10 cellular contexts compared by ENCODE assay signal in the genomic region with DNA sequence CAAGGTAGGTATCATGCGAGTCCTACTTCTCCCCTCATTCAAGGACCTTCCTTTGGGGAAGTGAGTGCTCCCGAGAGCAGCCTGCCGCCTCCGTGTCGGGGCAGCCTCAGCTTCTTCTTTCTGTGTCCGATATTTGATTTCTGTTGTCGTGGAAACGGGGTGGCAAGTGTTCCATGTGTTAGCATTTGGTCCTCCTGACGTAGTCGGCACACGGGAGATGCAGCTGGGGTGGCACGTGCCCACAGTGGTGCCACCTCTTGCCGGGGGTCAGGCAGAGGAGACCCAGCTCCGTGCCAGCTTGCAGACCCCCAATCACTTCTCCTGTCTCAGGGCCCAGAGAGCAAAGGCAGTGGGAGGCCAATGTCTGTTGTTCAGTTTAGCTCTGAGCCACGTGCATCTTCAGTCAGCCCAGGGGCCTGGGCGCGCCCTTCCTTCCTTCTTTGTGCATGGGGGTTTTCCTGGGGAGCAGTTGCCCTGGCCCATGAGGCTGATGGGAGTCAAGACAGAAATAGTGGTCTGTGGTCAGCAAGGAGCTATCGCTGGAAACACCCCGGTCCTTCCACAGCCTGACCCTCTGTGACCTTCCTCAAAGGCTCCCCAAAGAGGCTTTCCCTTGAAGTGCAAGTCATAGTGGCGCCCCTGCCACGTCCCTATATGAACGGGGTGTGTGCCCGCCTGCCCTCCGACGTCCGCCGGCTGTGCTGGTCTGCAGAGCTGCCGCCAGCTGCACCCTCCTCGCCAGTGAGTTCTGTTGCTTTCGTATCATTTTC. TPM values are rescaled to one million over a fixed set of nuclear protein-coding genes. Genes with fewer than 3 reads are reported as not detected.
DNase-seq lines count a peak whose midpoint lies in the region; ATAC-seq and TF ChIP-seq lines count a peak whose summit lies in the region.
"Had no signal": no experiment of that assay in that cellular context is flagged by ENCODE, and none has a peak within 500 bp of the region (broad histone marks: within the 10 kb centered on the region; RNA-seq: fewer than 3 reads in every experiment).

No MANE protein-coding gene starts in this region.

- H3K36me3 ChIP-seq in DOHH2 (ENCODE audit: control insufficient read depth, low read length) (no peaks in the 10 kb centered on the region), GM23248 (ENCODE audit: low read depth) (no peaks in the 10 kb centered on the region)

- no peak overlapping the region for H3K4me3 Mint-ChIP-seq in activated CD8-positive, alpha-beta T cell treated with anti-CD3 and anti-CD28 coated beads, Interleukin-2, amount 10 ng/mL, durations not matched to agents 7 days and 5 days
- H3K4me3 Mint-ChIP-seq: activated CD4-positive, alpha-beta T cell treated with anti-CD3 and anti-CD28 coated beads for 36 hours had no signal

- no peaks in the 10 kb centered on the region for H3K9me2 ChIP-seq in DOHH2 (replicated peaks; ENCODE audit: control insufficient read depth, low read length)
- H3K9me2 ChIP-seq in GM23248 (ENCODE audit: insufficient read depth) = no peaks in the 10 kb centered on the region

- WGBS in GM23248 (ENCODE audit: low coverage in 1 of 2, low lambda C conversion rate in 2 of 2, missing lambda C conversion rate in 2 of 2), 2 experiments = 81 to 84% methylated on average over 30 of the region's 30 CpGs

- CTCF ChIA-PET in activated CD8-positive, alpha-beta T cell treated with anti-CD3 and anti-CD28 coated beads, Interleukin-2, amount 10 ng/mL, durations not matched to agents 7 days and 5 days (lab: Charles Lee) = interaction anchor here (1.7 to 2.2 kb wide), 2 partner anchors 13 to 75 kb away, joined by 8 to 9 read pairs; no protein-coding TSS in a partner anchor

- in situ Hi-C loops in GM23248 (cut with MboI) = no loop called here

- H3K4me2 ChIP-seq in DOHH2 (ENCODE audit: low read length) (peak overlapping the region; percentile 41), GM23248 (ENCODE audit: unreplicated experiment) (no peak overlapping the region)

- POLR2A ChIA-PET in activated CD8-positive, alpha-beta T cell treated with anti-CD3 and anti-CD28 coated beads, Interleukin-2, amount 10 ng/mL, durations not matched to agents 7 days and 5 days (lab: Charles Lee) = no interaction called here

- no peaks in the 10 kb centered on the region for H3K9me3 Mint-ChIP-seq in activated CD8-positive, alpha-beta T cell treated with anti-CD3 and anti-CD28 coated beads, Interleukin-2, amount 10 ng/mL, durations not matched to agents 7 days and 5 days (ENCODE audit: insufficient read depth)

- H3K27me3 Mint-ChIP-seq in activated CD8-positive, alpha-beta T cell treated with anti-CD3 and anti-CD28 coated beads, Interleukin-2, amount 10 ng/mL, durations not matched to agents 7 days and 5 days (ENCODE audit: low read depth) = peaks cover 4% of the 10 kb centered on the region

- H3K27ac ChIP-seq in DOHH2 (ENCODE audit: low read depth, low read length) (no peak overlapping the region), GM23248 (no peak overlapping the region)

- no peaks in the 10 kb centered on the region for H3K9me3 ChIP-seq in DOHH2 (ENCODE audit: control insufficient read depth, insufficient read depth, low read length)
- no peaks in the 10 kb centered on the region for H3K9me3 ChIP-seq in GM23248 (ENCODE audit: low read depth)

- H3K4me1 ChIP-seq in DOHH2 (ENCODE audit: control insufficient read depth, low read length) (peaks cover 35% of the 10 kb centered on the region), GM23248 (ENCODE audit: insufficient read depth) (no peaks in the 10 kb centered on the region)

- no peak for TF ChIP-seq CTCF in DOHH2 (IDR thresholded peaks at IDR 0.05; ENCODE audit: low read depth, low read length, poor library complexity, severe bottlenecking)

- no peak for DNase-seq in activated CD8-positive, alpha-beta T cell treated with anti-CD3 and anti-CD28 coated beads, Interleukin-2, amount 10 ng/mL, durations not matched to agents 7 days and 5 days
- DNase-seq in mucosa of gallbladder (ENCODE audit: low spot score) (peak; percentile 20), islet precursor cell (no peak), GM23248 (no peak), HT-29 (ENCODE audit: low spot score) (no peak), NCI-H748 (lab: John Stamatoyannopoulos, UW; ENCODE audit: unreplicated experiment) (no peak)
- DNase-seq: activated CD4-positive, alpha-beta T cell treated with anti-CD3 and anti-CD28 coated beads for 36 hours; NCI-H345 had no signal

- no peak overlapping the region for H2AFZ ChIP-seq in GM23248

- H3K4me1 Mint-ChIP-seq in activated CD8-positive, alpha-beta T cell treated with anti-CD3 and anti-CD28 coated beads, Interleukin-2, amount 10 ng/mL, durations not matched to agents 7 days and 5 days (ENCODE audit: low read depth) = peaks cover 16% of the 10 kb centered on the region

- no peaks in the 10 kb centered on the region for H3K79me2 ChIP-seq in DOHH2 (ENCODE audit: control insufficient read depth, low read length)
- peaks cover 98% of the 10 kb centered on the region for H3K79me2 ChIP-seq in GM23248 (ENCODE audit: insufficient read depth)

- no peak overlapping the region for H3K9ac ChIP-seq in GM23248

- H3K36me3 Mint-ChIP-seq in activated CD8-positive, alpha-beta T cell treated with anti-CD3 and anti-CD28 coated beads, Interleukin-2, amount 10 ng/mL, durations not matched to agents 7 days and 5 days (ENCODE audit: low read depth) = no peaks in the 10 kb centered on the region

- peaks cover 11% of the 10 kb centered on the region for H3K27me3 ChIP-seq in DOHH2 (ENCODE audit: control insufficient read depth, low read length)
- H3K27me3 ChIP-seq in GM23248 (replicated peaks; ENCODE audit: insufficient read depth) = no peaks in the 10 kb centered on the region

- H3K27ac Mint-ChIP-seq in activated CD8-positive, alpha-beta T cell treated with anti-CD3 and anti-CD28 coated beads, Interleukin-2, amount 10 ng/mL, durations not matched to agents 7 days and 5 days = peak overlapping the region; percentile 9
- H3K27ac Mint-ChIP-seq: activated CD4-positive, alpha-beta T cell treated with anti-CD3 and anti-CD28 coated beads for 36 hours had no signal

- H3K4me3 ChIP-seq in DOHH2 (ENCODE audit: low read length) (no peak overlapping the region; the same call in 1 of the 2 replicates), GM23248 (no peak overlapping the region)

- peak; percentile 41 for ATAC-seq in HG02798 (IDR thresholded peaks at IDR 0.05; ENCODE audit: poor library complexity, unreplicated experiment)
- ATAC-seq in activated CD8-positive, alpha-beta T cell treated with anti-CD3 and anti-CD28 coated beads, Interleukin-2, amount 10 ng/mL, durations not matched to agents 7 days and 5 days = peak; percentile 39
- ATAC-seq: activated CD4-positive, alpha-beta T cell treated with anti-CD3 and anti-CD28 coated beads for 36 hours had no signal

- H3F3A ChIP-seq in DOHH2 (ENCODE audit: control insufficient read depth, insufficient read depth) (no peaks in the 10 kb centered on the region), GM23248 (ENCODE audit: insufficient read depth) (no peaks in the 10 kb centered on the region)

- no peaks in the 10 kb centered on the region for H4K20me1 ChIP-seq in DOHH2 (ENCODE audit: control insufficient read depth, insufficient read depth, low read depth, low read length)
- H4K20me1 ChIP-seq in GM23248 (ENCODE audit: insufficient read depth) = no peaks in the 10 kb centered on the region; the same call in 1 of the 2 replicates

RNA-seq across cellular contexts. Expression of a gene that starts 44.5 kb away (rescaled TPM):
- 10 to 100 TPM; 39.4 to 41.0 TPM for total RNA-seq in activated CD8-positive, alpha-beta T cell treated with anti-CD3 and anti-CD28 coated beads, Interleukin-2, amount 10 ng/mL, durations not matched to agents 7 days and 5 days
- 16.5 TPM for total RNA-seq in mucosa of gallbladder
- total RNA-seq in GM23248 (2014; rRNA removed; shearing (Covaris generic)) = 141 and 143 TPM in 2 replicates
- polyA plus RNA-seq in GM23248 (2016; fragmentation: Nextera tagmentation; extraction: Ambion mirVana) = 52.6 and 53.2 TPM in 2 replicates
- total RNA-seq in HT-29 (2014; rRNA removed; shearing (Covaris generic)) = not detected in 2 replicates

Comparison
In these comparisons a context has a peak if more than half of its experiments do, and no peak if none do; other contexts are left out.
1. RNA of a gene that starts 44.5 kb away (total RNA-seq): 141 to 143 TPM in GM23248, 39.4 to 41.0 TPM in activated CD8-positive, alpha-beta T cell treated with anti-CD3 and anti-CD28 coated beads, Interleukin-2, amount 10 ng/mL, durations not matched to agents 7 days and 5 days and 16.5 TPM in mucosa of gallbladder (single experiment); not detected in HT-29; every median in the first group is over 10 times any median in the second.